In genomic region chr20:62370807-62371587, GRCh38 we compare ENCODE assay signal across 1 cellular context.
TF ChIP-seq lines count a peak whose summit lies in the region.

No MANE protein-coding gene starts in this region.

TF ChIP-seq in HepG2, 621 proteins besides CTCF, POLR2A, EP300 and RAD21 (continued from another document and continues in another):
- TF ChIP-seq MYPOP (CRISPR knock-in tag; IDR thresholded peaks at IDR 0.05) (no peak), ZNF225 (CRISPR knock-in tag; IDR thresholded peaks at IDR 0.05) (no peak; the same call in 1 of the 2 replicates), ZBTB7A (CRISPR knock-in tag; IDR thresholded peaks at IDR 0.05) (peak; percentile 74), ARNTL (CRISPR knock-in tag; IDR thresholded peaks at IDR 0.05) (peak; percentile 72; the same call in 1 of the 2 replicates), ZMYM4 (CRISPR knock-in tag; IDR thresholded peaks at IDR 0.05) (no peak; the same call in 1 of the 2 replicates), U2AF1 (optimal IDR thresholded peaks at IDR 0.05; ENCODE audit: low read depth, low read length) (no peak), CC2D1A (CRISPR knock-in tag; IDR thresholded peaks at IDR 0.05) (no peak), MTA1 (CRISPR knock-in tag; IDR thresholded peaks at IDR 0.05; ENCODE audit: borderline replicate concordance) (peak; percentile 89), PAX8 (CRISPR knock-in tag; IDR thresholded peaks at IDR 0.05; ENCODE audit: borderline replicate concordance) (0 out of 2 replicates have a peak, but pooled peaks have one; percentile 58), ZNF430 (CRISPR knock-in tag; IDR thresholded peaks at IDR 0.05) (peak; percentile 78; the same call in 1 of the 2 replicates), ZFP1 (CRISPR knock-in tag; IDR thresholded peaks at IDR 0.05) (no peak), ZBTB3 (CRISPR knock-in tag; IDR thresholded peaks at IDR 0.05; ENCODE audit: borderline replicate concordance, low read depth) (no peak), KLF6 (CRISPR knock-in tag; IDR thresholded peaks at IDR 0.05) (no peak; the same call in 1 of the 2 replicates), ZNF280B (CRISPR knock-in tag; IDR thresholded peaks at IDR 0.05; ENCODE audit: borderline replicate concordance) (peak; percentile 90), ONECUT2 (CRISPR knock-in tag; IDR thresholded peaks at IDR 0.05) (no peak), ZNF207 (IDR thresholded peaks at IDR 0.05; ENCODE audit: borderline replicate concordance) (no peak), ZNF160 (CRISPR knock-in tag; IDR thresholded peaks at IDR 0.05) (no peak), ZFP36L2 (CRISPR knock-in tag; IDR thresholded peaks at IDR 0.05) (0 out of 2 replicates have a peak, but pooled peaks have one; percentile 14), LCORL (IDR thresholded peaks at IDR 0.05) (no peak), LCORL (CRISPR knock-in tag; IDR thresholded peaks at IDR 0.05) (peak; percentile 53; the same call in 1 of the 2 replicates), NFYB (CRISPR knock-in tag; IDR thresholded peaks at IDR 0.05) (no peak), GLI4 (CRISPR knock-in tag; IDR thresholded peaks at IDR 0.05; ENCODE audit: borderline replicate concordance) (peak; percentile 91; the same call in 1 of the 2 replicates), PATZ1 (CRISPR knock-in tag; IDR thresholded peaks at IDR 0.05) (peak; percentile 67; the same call in 1 of the 2 replicates), ZNF75D (CRISPR knock-in tag; IDR thresholded peaks at IDR 0.05; ENCODE audit: borderline replicate concordance) (no peak), MZF1 (CRISPR knock-in tag; IDR thresholded peaks at IDR 0.05; ENCODE audit: borderline replicate concordance) (0 out of 2 replicates have a peak, but pooled peaks have one; percentile 31), PHF21A (CRISPR knock-in tag; IDR thresholded peaks at IDR 0.05) (peak; percentile 28), ZNF33A (CRISPR knock-in tag; IDR thresholded peaks at IDR 0.05; ENCODE audit: borderline replicate concordance) (peak; percentile 79; the same call in 1 of the 2 replicates), ZNF709 (CRISPR knock-in tag; IDR thresholded peaks at IDR 0.05) (peak; percentile 77; the same call in 1 of the 2 replicates), EEA1 (CRISPR knock-in tag; IDR thresholded peaks at IDR 0.05; ENCODE audit: borderline replicate concordance) (peak; percentile 36; the same call in 1 of the 2 replicates), PAXIP1 (CRISPR knock-in tag; conservative IDR thresholded peaks at IDR 0.05) (peak; percentile 92), PRDM15 (CRISPR knock-in tag; IDR thresholded peaks at IDR 0.05) (no peak), ZFP36L1 (CRISPR knock-in tag; IDR thresholded peaks at IDR 0.05) (peak; percentile 41; the same call in 1 of the 2 replicates), MAF1 (CRISPR knock-in tag; IDR thresholded peaks at IDR 0.05; ENCODE audit: borderline replicate concordance) (no peak), ARID5B (CRISPR knock-in tag; IDR thresholded peaks at IDR 0.05) (peak; percentile 42; the same call in 1 of the 2 replicates), ZNF552 (CRISPR knock-in tag; IDR thresholded peaks at IDR 0.05; ENCODE audit: borderline replicate concordance) (peak; percentile 62; the same call in 1 of the 2 replicates), ZFP37 (CRISPR knock-in tag; IDR thresholded peaks at IDR 0.05; ENCODE audit: borderline replicate concordance) (no peak), CSRNP2 (CRISPR knock-in tag; conservative IDR thresholded peaks at IDR 0.05; ENCODE audit: low read depth) (no peak), MBNL3 (CRISPR knock-in tag; conservative IDR thresholded peaks at IDR 0.05) (no peak), LRRFIP1 (CRISPR knock-in tag; conservative IDR thresholded peaks at IDR 0.05) (0 out of 2 replicates have a peak, but pooled peaks have one; percentile 41)
